32 cellular contexts compared by ENCODE assay signal in the genomic region with DNA sequence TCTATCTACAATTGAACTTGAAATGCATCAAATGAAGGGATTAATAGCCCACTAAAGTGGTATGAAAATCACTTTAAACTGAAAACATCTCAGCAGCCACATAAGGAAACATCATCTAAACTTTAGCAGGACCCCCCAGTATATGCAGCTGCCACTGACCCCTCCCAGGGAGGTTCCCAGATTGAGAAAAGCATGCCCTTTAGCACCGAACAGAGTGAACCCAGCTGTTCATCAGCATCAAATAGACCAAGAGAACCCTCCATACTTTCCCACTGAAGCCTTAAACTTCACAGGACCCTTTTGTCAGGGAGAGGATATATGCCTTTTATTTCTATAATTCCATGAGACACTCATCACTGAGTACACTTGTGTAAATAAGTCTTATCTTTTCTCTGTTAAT.
"Had no signal": no experiment of that assay in that cellular context is flagged by ENCODE, and none has a peak within 500 bp of the region (broad histone marks: within the 10 kb centered on the region; RNA-seq: fewer than 3 reads in every experiment).

No MANE protein-coding gene starts in this region.

- H3K4me1 ChIP-seq: adrenal gland, breast epithelium, colonic mucosa had no signal

- H3K27ac ChIP-seq: adrenal gland, breast epithelium, cardiac muscle cell, colonic mucosa, epithelial cell of prostate, esophagus squamous epithelium, gastroesophageal sphincter had no signal

- H3K27me3 Mint-ChIP-seq: brain had no signal

- H3K9me3 Mint-ChIP-seq: activated CD4-positive, alpha-beta memory T cell treated with anti-CD3 and anti-CD28 coated beads for 36 hours; activated CD4-positive, alpha-beta T cell treated with anti-CD3 and anti-CD28 coated beads, Interleukin-2, amount 10 ng/mL, durations not matched to agents 24 days and 14 days; activated naive CD4-positive, alpha-beta T cell treated with anti-CD3 and anti-CD28 coated beads for 36 hours; activated naive CD4-positive, alpha-beta T cell treated with anti-CD3 and anti-CD28 coated beads, Interleukin-2, amount 50 U/mL, for 24 hours; activated naive CD8-positive, alpha-beta T cell treated with anti-CD3 and anti-CD28 coated beads for 36 hours; activated naive CD8-positive, alpha-beta T cell treated with anti-CD3 and anti-CD28 coated beads, Interleukin-2, amount 50 U/mL, for 24 hours; activated T-helper 1 cell treated with anti-CD3 and anti-CD28 coated beads, Interleukin-12 subunit alpha, Interleukin-12 subunit beta, Interleukin-2, Interleukin-4 antibody, amounts not matched to agents 30 ng/mL and 10 ng/mL and 1 ng/mL, durations not matched to agents 14 hours and 24 hours and 36 hours; activated T-helper 2 cell treated with anti-CD3 and anti-CD28 coated beads, Interferon-gamma antibody, Interleukin-2, Interleukin-4, amounts not matched to agents 10 μg/mL and 5 μg/mL and 100 μg/mL, durations not matched to agents 14 hours and 24 hours and 36 hours; brain had no signal

- H3K4me3 Mint-ChIP-seq: activated CD4-positive, alpha-beta memory T cell treated with anti-CD3 and anti-CD28 coated beads for 36 hours; activated CD4-positive, alpha-beta T cell treated with anti-CD3 and anti-CD28 coated beads for 36 hours; activated CD4-positive, alpha-beta T cell treated with anti-CD3 and anti-CD28 coated beads, Interleukin-2, amount 10 ng/mL, durations not matched to agents 24 days and 14 days; activated CD8-positive, alpha-beta memory T cell treated with anti-CD3 and anti-CD28 coated beads, Interleukin-2, amount 10 ng/mL, durations not matched to agents 7 days and 5 days; activated CD8-positive, alpha-beta T cell treated with anti-CD3 and anti-CD28 coated beads, Interleukin-2, amount 10 ng/mL, durations not matched to agents 7 days and 5 days; activated naive CD4-positive, alpha-beta T cell treated with anti-CD3 and anti-CD28 coated beads for 36 hours; activated naive CD4-positive, alpha-beta T cell treated with anti-CD3 and anti-CD28 coated beads, Interleukin-2, amount 50 U/mL, for 24 hours; activated naive CD8-positive, alpha-beta T cell treated with anti-CD3 and anti-CD28 coated beads for 36 hours; activated naive CD8-positive, alpha-beta T cell treated with anti-CD3 and anti-CD28 coated beads, Interleukin-2, amount 50 U/mL, for 24 hours; activated T-helper 1 cell treated with anti-CD3 and anti-CD28 coated beads, Interleukin-12 subunit alpha, Interleukin-12 subunit beta, Interleukin-2, Interleukin-4 antibody, amounts not matched to agents 30 ng/mL and 10 ng/mL and 1 ng/mL, durations not matched to agents 14 hours and 24 hours and 36 hours; brain had no signal

- H3K4me3 ChIP-seq: adrenal gland, breast epithelium, cardiac muscle cell, colonic mucosa, esophagus squamous epithelium, gastroesophageal sphincter had no signal

- H3K4me1 Mint-ChIP-seq: activated naive CD4-positive, alpha-beta T cell treated with anti-CD3 and anti-CD28 coated beads, Interleukin-2, amount 50 U/mL, for 24 hours had no signal

- H3K9me3 ChIP-seq: adrenal gland, breast epithelium, colonic mucosa, esophagus squamous epithelium, gastroesophageal sphincter had no signal

- H3K36me3 ChIP-seq: breast epithelium, colonic mucosa, esophagus squamous epithelium had no signal

- ATAC-seq: activated CD4-positive, alpha-beta T cell treated with anti-CD3 and anti-CD28 coated beads for 36 hours; activated CD8-positive, alpha-beta memory T cell treated with anti-CD3 and anti-CD28 coated beads, Interleukin-2, amount 10 ng/mL, durations not matched to agents 7 days and 5 days; activated CD8-positive, alpha-beta T cell treated with anti-CD3 and anti-CD28 coated beads, Interleukin-2, amount 10 ng/mL, durations not matched to agents 7 days and 5 days; activated naive CD8-positive, alpha-beta T cell treated with anti-CD3 and anti-CD28 coated beads, Interleukin-2, amount 50 U/mL, for 24 hours; gastroesophageal sphincter had no signal

- DNase-seq: activated CD4-positive, alpha-beta memory T cell treated with anti-CD3 and anti-CD28 coated beads for 36 hours; activated CD4-positive, alpha-beta T cell treated with anti-CD3 and anti-CD28 coated beads for 36 hours; activated CD4-positive, alpha-beta T cell treated with anti-CD3 and anti-CD28 coated beads, Interleukin-2, amount 10 ng/mL, durations not matched to agents 24 days and 14 days; activated CD4-positive, CD25-positive, alpha-beta regulatory T cell; activated CD4-positive, CD25-positive, alpha-beta regulatory T cell treated with anti-CD3 and anti-CD28 coated beads, Interleukin-2, amount 50 U/mL, for 72 hours; activated CD8-positive, alpha-beta memory T cell treated with anti-CD3 and anti-CD28 coated beads, Interleukin-2, amount 10 ng/mL, durations not matched to agents 7 days and 5 days; activated CD8-positive, alpha-beta memory T cell treated with anti-CD3 and anti-CD28 coated beads, Interleukin-2, amount 50 U/mL, for 4 hours; activated CD8-positive, alpha-beta T cell treated with anti-CD3 and anti-CD28 coated beads, Interleukin-2, amount 10 ng/mL, durations not matched to agents 7 days and 5 days; activated effector memory CD4-positive, alpha-beta T cell treated with anti-CD3 and anti-CD28 coated beads, Interleukin-2, amount 50 U/mL, for 16 hours; activated naive CD4-positive, alpha-beta T cell treated with anti-CD3 and anti-CD28 coated beads for 36 hours; activated naive CD8-positive, alpha-beta T cell treated with anti-CD3 and anti-CD28 coated beads for 36 hours; activated naive CD8-positive, alpha-beta T cell treated with anti-CD3 and anti-CD28 coated beads, Interleukin-2, amount 50 U/mL, for 24 hours; activated T-cell treated with anti-CD3 and anti-CD28 coated beads, Interleukin-2, amount 50 U/mL, for 1 hour; activated T-cell treated with anti-CD3 and anti-CD28 coated beads, Interleukin-2, amount 50 U/mL, for 48 hours; adrenal gland; amygdala; aorta; central memory CD4-positive, alpha-beta T cell; cerebellar nuclear complex; colonic mucosa; effector CD8-positive, alpha-beta T cell; esophagus squamous epithelium; foreskin melanocyte; T-helper 2 cell had no signal

- H3K27me3 ChIP-seq: adrenal gland, breast epithelium, cardiac muscle cell, colonic mucosa, esophagus squamous epithelium, gastroesophageal sphincter had no signal

- H3K27ac Mint-ChIP-seq: activated CD4-positive, alpha-beta memory T cell treated with anti-CD3 and anti-CD28 coated beads for 36 hours; activated CD4-positive, alpha-beta T cell treated with anti-CD3 and anti-CD28 coated beads for 36 hours; activated CD4-positive, alpha-beta T cell treated with anti-CD3 and anti-CD28 coated beads, Interleukin-2, amount 10 ng/mL, durations not matched to agents 24 days and 14 days; activated CD8-positive, alpha-beta memory T cell treated with anti-CD3 and anti-CD28 coated beads, Interleukin-2, amount 10 ng/mL, durations not matched to agents 7 days and 5 days; activated CD8-positive, alpha-beta T cell treated with anti-CD3 and anti-CD28 coated beads, Interleukin-2, amount 10 ng/mL, durations not matched to agents 7 days and 5 days; activated naive CD4-positive, alpha-beta T cell treated with anti-CD3 and anti-CD28 coated beads for 36 hours; activated naive CD4-positive, alpha-beta T cell treated with anti-CD3 and anti-CD28 coated beads, Interleukin-2, amount 50 U/mL, for 24 hours; activated naive CD8-positive, alpha-beta T cell treated with anti-CD3 and anti-CD28 coated beads for 36 hours; activated naive CD8-positive, alpha-beta T cell treated with anti-CD3 and anti-CD28 coated beads, Interleukin-2, amount 50 U/mL, for 24 hours; activated T-helper 1 cell treated with anti-CD3 and anti-CD28 coated beads, Interleukin-12 subunit alpha, Interleukin-12 subunit beta, Interleukin-2, Interleukin-4 antibody, amounts not matched to agents 30 ng/mL and 10 ng/mL and 1 ng/mL, durations not matched to agents 14 hours and 24 hours and 36 hours; activated T-helper 2 cell treated with anti-CD3 and anti-CD28 coated beads, Interferon-gamma antibody, Interleukin-2, Interleukin-4, amounts not matched to agents 10 μg/mL and 5 μg/mL and 100 μg/mL, durations not matched to agents 14 hours and 24 hours and 36 hours; brain had no signal

- H3K36me3 Mint-ChIP-seq: activated CD4-positive, alpha-beta memory T cell treated with anti-CD3 and anti-CD28 coated beads for 36 hours had no signal
